19 cellular contexts compared by ENCODE assay signal in the genomic region with DNA sequence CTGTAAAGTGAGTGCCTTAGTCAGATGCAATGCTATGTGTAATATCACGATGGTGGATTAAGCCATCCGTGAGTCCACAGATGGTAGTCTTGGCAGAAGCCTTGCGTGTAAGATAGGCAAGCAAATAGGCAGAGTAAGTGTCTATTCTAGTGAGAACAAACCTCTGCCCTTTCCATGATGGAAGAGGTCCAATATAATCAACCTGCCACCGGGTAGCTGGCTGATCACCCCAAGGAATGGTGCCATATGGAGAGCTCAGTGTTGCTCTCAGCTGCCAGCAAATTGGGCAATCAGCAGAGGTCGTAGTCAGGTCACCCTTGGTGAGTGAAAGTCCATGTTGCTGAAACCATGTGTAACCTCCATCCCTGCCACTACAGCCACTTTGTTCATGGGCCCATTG.
"Had no signal": no experiment of that assay in that cellular context is flagged by ENCODE, and none has a peak within 500 bp of the region (broad histone marks: within the 10 kb centered on the region; RNA-seq: fewer than 3 reads in every experiment).

No MANE protein-coding gene starts in this region.

- DNase-seq: activated B cell treated with CpG ODN at 0.5 μM for 24 hours; activated CD4-positive, alpha-beta T cell treated with anti-CD3 and anti-CD28 coated beads, Interleukin-2, amount 50 U/mL, for 1 hour; activated CD8-positive, alpha-beta T cell treated with anti-CD3 and anti-CD28 coated beads for 36 hours; activated T-cell treated with anti-CD3 and anti-CD28 coated beads, Interleukin-2, amount 50 U/mL, for 48 hours; anterior cingulate cortex; body of pancreas; cortex of kidney; effector memory CD8-positive, alpha-beta T cell; erythroblast; gastrocnemius medialis; glutamatergic neuron; left ventricle myocardium inferior; naive B cell; nephron progenitor cell; stimulated activated CD4-positive, alpha-beta T cell treated with anti-CD3 and anti-CD28 coated beads, Interleukin-12 subunit alpha, Interleukin-12 subunit beta, amount 100 ng/mL, for 4 hours; stimulated activated CD4-positive, alpha-beta T cell treated with anti-CD3 and anti-CD28 coated beads, Interleukin-4, amount 100 ng/mL, for 1 hour; stimulated activated naive CD8-positive, alpha-beta T cell treated with anti-CD3 and anti-CD28 coated beads, Interleukin-15, Interleukin-2, amounts not matched to agents 100 U/mL and 50 U/mL, for 24 hours; testis; transverse colon had no signal
